ENCODE assay signal across 24 cellular contexts in genomic region chr1:101833312-101833711, GRCh38.
"Had no signal": no experiment of that assay in that cellular context is flagged by ENCODE, and none has a peak within 500 bp of the region (broad histone marks: within the 10 kb centered on the region; RNA-seq: fewer than 3 reads in every experiment).

No MANE protein-coding gene starts in this region.

- H3K27me3 Mint-ChIP-seq: activated CD8-positive, alpha-beta T cell treated with anti-CD3 and anti-CD28 coated beads for 36 hours; activated naive CD4-positive, alpha-beta T cell treated with anti-CD3 and anti-CD28 coated beads, Interleukin-2, amount 10 ng/mL, durations not matched to agents 7 days and 5 days; activated naive CD8-positive, alpha-beta T cell treated with anti-CD3 and anti-CD28 coated beads, Interleukin-2, amount 10 ng/mL, durations not matched to agents 7 days and 5 days; central memory CD8-positive, alpha-beta T cell; T-helper 17 cell had no signal

- H3K4me1 Mint-ChIP-seq: activated CD4-positive, alpha-beta T cell treated with anti-CD3 and anti-CD28 coated beads for 36 hours; activated naive CD4-positive, alpha-beta T cell treated with anti-CD3 and anti-CD28 coated beads, Interleukin-2, amount 10 ng/mL, durations not matched to agents 7 days and 5 days; activated naive CD8-positive, alpha-beta T cell treated with anti-CD3 and anti-CD28 coated beads, Interleukin-2, amount 10 ng/mL, durations not matched to agents 7 days and 5 days; brain; central memory CD8-positive, alpha-beta T cell; T-helper 17 cell had no signal

- H3K27ac ChIP-seq: adrenal gland, Peyer's patch, VCaP had no signal

- H3K36me3 Mint-ChIP-seq: activated naive CD4-positive, alpha-beta T cell treated with anti-CD3 and anti-CD28 coated beads, Interleukin-2, amount 10 ng/mL, durations not matched to agents 7 days and 5 days; activated naive CD8-positive, alpha-beta T cell treated with anti-CD3 and anti-CD28 coated beads, Interleukin-2, amount 10 ng/mL, durations not matched to agents 7 days and 5 days; brain had no signal

- H3K27me3 ChIP-seq: adrenal gland, Peyer's patch had no signal

- H3K9me3 Mint-ChIP-seq: activated CD8-positive, alpha-beta T cell treated with anti-CD3 and anti-CD28 coated beads for 36 hours; activated naive CD4-positive, alpha-beta T cell treated with anti-CD3 and anti-CD28 coated beads, Interleukin-2, amount 10 ng/mL, durations not matched to agents 7 days and 5 days; activated naive CD8-positive, alpha-beta T cell treated with anti-CD3 and anti-CD28 coated beads, Interleukin-2, amount 10 ng/mL, durations not matched to agents 7 days and 5 days; activated T-cell treated with anti-CD3 and anti-CD28 coated beads, Interleukin-2, amount 50 U/mL, for 72 hours; activated T-helper 2 cell treated with anti-CD3 and anti-CD28 coated beads, Interferon-gamma antibody, Interleukin-2, Interleukin-4, amounts not matched to agents 10 μg/mL and 5 μg/mL and 100 μg/mL, durations not matched to agents 14 hours and 24 hours and 36 hours; brain had no signal

- H3K4me1 ChIP-seq: adrenal gland, Peyer's patch had no signal

- H3K9me3 ChIP-seq: adrenal gland, Peyer's patch had no signal

- H3K4me3 Mint-ChIP-seq: activated CD4-positive, alpha-beta T cell treated with anti-CD3 and anti-CD28 coated beads for 36 hours; activated CD8-positive, alpha-beta T cell treated with anti-CD3 and anti-CD28 coated beads for 36 hours; activated naive CD4-positive, alpha-beta T cell treated with anti-CD3 and anti-CD28 coated beads, Interleukin-2, amount 10 ng/mL, durations not matched to agents 7 days and 5 days; activated naive CD8-positive, alpha-beta T cell treated with anti-CD3 and anti-CD28 coated beads, Interleukin-2, amount 10 ng/mL, durations not matched to agents 7 days and 5 days; activated T-cell treated with anti-CD3 and anti-CD28 coated beads, Interleukin-2, amount 50 U/mL, for 72 hours; brain; central memory CD8-positive, alpha-beta T cell; T-helper 17 cell had no signal

- ATAC-seq: activated CD4-positive, alpha-beta T cell treated with anti-CD3 and anti-CD28 coated beads for 36 hours; activated CD8-positive, alpha-beta T cell treated with anti-CD3 and anti-CD28 coated beads for 36 hours; activated T-cell treated with anti-CD3 and anti-CD28 coated beads, Interleukin-2, amount 50 U/mL, for 72 hours; T-helper 17 cell had no signal

- DNase-seq: activated CD4-positive, alpha-beta T cell treated with anti-CD3 and anti-CD28 coated beads for 36 hours; activated CD4-positive, CD25-positive, alpha-beta regulatory T cell; activated CD8-positive, alpha-beta memory T cell treated with anti-CD3 and anti-CD28 coated beads, Interleukin-2, amount 50 U/mL, for 4 hours; activated CD8-positive, alpha-beta T cell treated with anti-CD3 and anti-CD28 coated beads for 36 hours; activated gamma-delta T cell treated with Interleukin-2 at 50 U/mL for 16 hours; activated naive CD4-positive, alpha-beta T cell treated with anti-CD3 and anti-CD28 coated beads, Interleukin-2, amount 10 ng/mL, durations not matched to agents 7 days and 5 days; activated naive CD8-positive, alpha-beta T cell treated with anti-CD3 and anti-CD28 coated beads, Interleukin-2, amount 10 ng/mL, durations not matched to agents 7 days and 5 days; activated T-cell treated with anti-CD3 and anti-CD28 coated beads, Interleukin-2, amount 50 U/mL, for 72 hours; adrenal gland; aorta; NCI-H1105 treated with DMSO at 0.1 percent for 48 hours; NCI-H1436 treated with DMSO at 0.1 percent for 48 hours; NCI-H187; NCI-H2081 treated with DMSO at 0.1 percent for 48 hours; NCI-H446; NCI-H524; Peyer's patch; SIG-M5; T-helper 17 cell; T-helper 9 cell had no signal

- H3K27ac Mint-ChIP-seq: activated CD4-positive, alpha-beta T cell treated with anti-CD3 and anti-CD28 coated beads for 36 hours; activated CD8-positive, alpha-beta T cell treated with anti-CD3 and anti-CD28 coated beads for 36 hours; activated naive CD4-positive, alpha-beta T cell treated with anti-CD3 and anti-CD28 coated beads, Interleukin-2, amount 10 ng/mL, durations not matched to agents 7 days and 5 days; activated naive CD8-positive, alpha-beta T cell treated with anti-CD3 and anti-CD28 coated beads, Interleukin-2, amount 10 ng/mL, durations not matched to agents 7 days and 5 days; activated T-cell treated with anti-CD3 and anti-CD28 coated beads, Interleukin-2, amount 50 U/mL, for 72 hours; activated T-helper 2 cell treated with anti-CD3 and anti-CD28 coated beads, Interferon-gamma antibody, Interleukin-2, Interleukin-4, amounts not matched to agents 10 μg/mL and 5 μg/mL and 100 μg/mL, durations not matched to agents 14 hours and 24 hours and 36 hours; brain; T-helper 17 cell had no signal

- H3K36me3 ChIP-seq: adrenal gland, Peyer's patch had no signal

- H3K4me3 ChIP-seq: adrenal gland, Peyer's patch had no signal
